20 cellular contexts compared by ENCODE assay signal in the genomic region with DNA sequence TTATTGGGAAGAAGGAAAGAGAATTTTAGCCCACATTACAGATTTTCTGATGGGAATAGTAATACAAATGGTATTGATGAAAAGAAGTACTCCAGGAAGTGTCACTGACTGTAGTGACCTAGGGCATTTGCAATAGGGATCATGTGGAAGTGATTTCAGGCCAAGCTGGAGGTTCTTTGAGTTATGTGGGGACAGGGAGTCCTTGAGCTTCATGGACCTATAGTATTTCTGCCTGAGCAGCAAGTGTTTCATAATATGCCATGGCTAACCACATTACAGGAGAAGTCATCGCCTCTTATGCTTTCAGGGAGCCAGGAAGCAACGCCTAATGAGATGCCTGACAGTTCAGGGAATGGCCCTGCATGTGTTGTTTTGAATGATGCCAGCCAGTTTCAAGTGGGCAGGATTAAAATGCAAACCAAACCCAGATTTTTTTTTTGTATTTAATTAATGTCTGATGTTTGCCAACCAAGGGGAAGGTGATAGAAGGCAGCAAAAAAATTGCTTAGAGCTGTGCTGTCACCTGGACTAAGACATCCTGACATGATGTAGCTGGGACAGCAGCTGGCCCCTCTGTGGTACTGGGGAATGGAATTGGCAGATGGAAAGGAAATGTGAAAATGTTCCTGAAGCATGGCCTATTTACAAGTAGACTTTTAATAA.
DNase-seq lines count a peak whose midpoint lies in the region; ATAC-seq and TF ChIP-seq lines count a peak whose summit lies in the region.
"Had no signal": no experiment of that assay in that cellular context is flagged by ENCODE, and none has a peak within 500 bp of the region (broad histone marks: within the 10 kb centered on the region; RNA-seq: fewer than 3 reads in every experiment).

No MANE protein-coding gene starts in this region.

- POLR2A ChIA-PET in activated CD8-positive, alpha-beta T cell treated with anti-CD3 and anti-CD28 coated beads, Interleukin-2, amount 10 ng/mL, durations not matched to agents 7 days and 5 days (lab: Charles Lee): no interaction called here

- H3K27ac Mint-ChIP-seq in activated CD8-positive, alpha-beta T cell treated with anti-CD3 and anti-CD28 coated beads, Interleukin-2, amount 10 ng/mL, durations not matched to agents 7 days and 5 days: no peak overlapping the region
- H3K27ac Mint-ChIP-seq: GM23338; T-helper 2 cell treated with Interferon-gamma antibody and Interleukin-4, amounts not matched to agents 5 μg/mL and 100 μg/mL, for 36 hours had no signal

- no peak overlapping the region for H3K4me3 Mint-ChIP-seq in activated CD8-positive, alpha-beta T cell treated with anti-CD3 and anti-CD28 coated beads, Interleukin-2, amount 10 ng/mL, durations not matched to agents 7 days and 5 days
- H3K4me3 Mint-ChIP-seq: GM23338; T-helper 2 cell treated with Interferon-gamma antibody and Interleukin-4, amounts not matched to agents 5 μg/mL and 100 μg/mL, for 36 hours had no signal

- CTCF ChIA-PET in activated CD8-positive, alpha-beta T cell treated with anti-CD3 and anti-CD28 coated beads, Interleukin-2, amount 10 ng/mL, durations not matched to agents 7 days and 5 days (lab: Charles Lee): no interaction called here

- no peak overlapping the region for H3K4me3 ChIP-seq in AG10803 (ENCODE audit: low read length)
- H3K4me3 ChIP-seq: GM23338 had no signal

- DNase-seq in AG10803 (ENCODE audit: low read depth) (peak; percentile 15), G401 (ENCODE audit: low spot score) (peak; percentile 91), NCI-H526 treated with DMSO at 0.1 percent for 48 hours (lab: John Stamatoyannopoulos, UW) (peak; percentile 46), cerebellar nuclear complex (lab: John Stamatoyannopoulos, UW) (peak; percentile 53 to 59), sciatic nerve (ENCODE audit: low spot score) (no peak), NCI-H1092 (lab: John Stamatoyannopoulos, UW) (no peak)
- DNase-seq in activated CD8-positive, alpha-beta T cell treated with anti-CD3 and anti-CD28 coated beads, Interleukin-2, amount 10 ng/mL, durations not matched to agents 7 days and 5 days: no peak
- DNase-seq: ACHN, AML-193, DND-41, NCI-H1048, NCI-H2081 treated with DMSO at 0.1 percent for 48 hours, NCI-H446, PC-3, RPMI8226, SHP77 treated with DMSO at 0.1 percent for 48 hours, SK-N-SH had no signal

- in situ Hi-C loops in G401 (cut with HindIII; ENCODE audit: low sequenced_read_pairs): no loop called here

- no peak for ATAC-seq in sciatic nerve
- ATAC-seq in activated CD8-positive, alpha-beta T cell treated with anti-CD3 and anti-CD28 coated beads, Interleukin-2, amount 10 ng/mL, durations not matched to agents 7 days and 5 days: no peak
- ATAC-seq: GM23338, HCT116, PC-3 had no signal

- H3K36me3 Mint-ChIP-seq in activated CD8-positive, alpha-beta T cell treated with anti-CD3 and anti-CD28 coated beads, Interleukin-2, amount 10 ng/mL, durations not matched to agents 7 days and 5 days (ENCODE audit: low read depth): no peaks in the 10 kb centered on the region

- H3K9me3 Mint-ChIP-seq in activated CD8-positive, alpha-beta T cell treated with anti-CD3 and anti-CD28 coated beads, Interleukin-2, amount 10 ng/mL, durations not matched to agents 7 days and 5 days (ENCODE audit: insufficient read depth): no peaks in the 10 kb centered on the region
- H3K9me3 Mint-ChIP-seq: GM23338; T-helper 2 cell treated with Interferon-gamma antibody and Interleukin-4, amounts not matched to agents 5 μg/mL and 100 μg/mL, for 36 hours had no signal

- intact Hi-C loops in sciatic nerve (cut with DNase I): no loop called here

- TF ChIP-seq CTCF in AG10803 (conservative IDR thresholded peaks at IDR 0.05; ENCODE audit: low read length): no peak

- H3K4me1 Mint-ChIP-seq in activated CD8-positive, alpha-beta T cell treated with anti-CD3 and anti-CD28 coated beads, Interleukin-2, amount 10 ng/mL, durations not matched to agents 7 days and 5 days (ENCODE audit: low read depth): no peaks in the 10 kb centered on the region
- H3K4me1 Mint-ChIP-seq: GM23338 had no signal

- H3K27me3 Mint-ChIP-seq in activated CD8-positive, alpha-beta T cell treated with anti-CD3 and anti-CD28 coated beads, Interleukin-2, amount 10 ng/mL, durations not matched to agents 7 days and 5 days (ENCODE audit: low read depth): no peaks in the 10 kb centered on the region

Comparison
In these comparisons a context has a peak if more than half of its experiments do, and no peak if none do; other contexts are left out.
1. DNase-seq: peak in AG10803 (single experiment), G401 (single experiment), NCI-H526 treated with DMSO at 0.1 percent for 48 hours (single experiment) and cerebellar nuclear complex (2 of 2); none in sciatic nerve (single experiment), activated CD8-positive, alpha-beta T cell treated with anti-CD3 and anti-CD28 coated beads, Interleukin-2, amount 10 ng/mL, durations not matched to agents 7 days and 5 days (single experiment) and NCI-H1092 (single experiment).